In the genomic region with DNA sequence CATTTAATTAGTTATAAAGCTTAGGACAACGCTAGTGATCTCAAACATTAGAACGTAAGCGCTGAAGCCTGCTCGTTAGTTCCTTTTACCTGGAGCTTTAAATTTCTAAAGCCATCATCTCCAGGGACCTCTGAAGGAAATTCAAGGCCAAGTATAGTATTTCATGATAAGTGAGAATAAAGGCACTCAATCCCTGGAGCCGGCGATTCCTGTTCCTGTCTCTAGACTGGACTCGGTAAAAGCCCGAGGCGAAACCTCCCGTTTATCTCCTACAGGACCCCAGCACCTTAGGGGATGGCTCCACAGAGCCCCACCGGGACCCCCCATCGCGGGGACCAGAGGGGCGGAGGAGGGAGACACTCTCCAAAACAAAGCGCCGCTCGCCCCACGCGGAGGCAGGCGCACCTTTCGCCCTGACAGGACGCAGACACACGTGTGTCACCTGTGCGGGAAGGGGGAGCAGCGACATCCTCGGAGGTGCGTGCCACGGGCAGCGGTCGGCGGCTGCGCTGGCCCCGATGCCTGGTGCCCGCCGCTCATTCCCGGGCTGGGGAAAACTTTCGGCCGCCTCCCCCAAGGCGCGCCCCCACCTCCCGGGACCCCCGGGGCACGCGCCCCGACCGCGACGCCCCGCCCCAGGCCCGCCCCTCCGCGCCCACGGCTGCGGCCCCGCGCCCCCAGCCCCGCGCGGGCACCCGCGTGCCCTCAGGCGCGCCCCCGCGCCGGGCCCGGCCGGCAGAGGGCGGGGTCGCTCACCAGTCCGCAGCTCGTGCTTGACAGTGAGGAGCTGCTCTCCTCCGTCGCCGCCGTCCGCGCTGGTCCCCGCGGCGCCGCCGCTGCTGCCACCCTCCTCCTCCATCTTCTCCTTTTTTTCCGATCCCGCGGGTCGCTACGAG, we compare ENCODE assay signal across 8 cellular contexts. TPM values are rescaled to one million over a fixed set of nuclear protein-coding genes. Genes with fewer than 3 reads are reported as not detected.
DNase-seq lines count a peak whose midpoint lies in the region; ATAC-seq, FAIRE-seq and TF ChIP-seq lines count a peak whose summit lies in the region.

No MANE protein-coding gene starts in this region.

- peak overlapping the region; percentile 86 for H3K9ac ChIP-seq in HepG2 (ENCODE audit: insufficient read depth, low read depth, low read length)

- BruUV-seq in HepG2 (replicated peaks; lab: Mats Ljungman, UMichigan), result no TSS peak

- no peaks in the 10 kb centered on the region for H3K9me3 ChIP-seq in HepG2 (ENCODE audit: low read length)

- no peak for TF ChIP-seq POLR2A in HepG2 (IDR thresholded peaks at IDR 0.05; ENCODE audit: insufficient read depth in 1 of 2, low read depth in 2 of 2, low read length in 2 of 2)

- no peaks in the 10 kb centered on the region for H3K36me3 ChIP-seq in HepG2 (replicated peaks in 1 of 2; ENCODE audit: control insufficient read depth in 1 of 2, insufficient read depth in 2 of 2, low read length in 2 of 2)

- FAIRE-seq in HepG2 (lab: Jason Lieb, UNC), result no peak

- POLR2A ChIA-PET in HepG2 (lab: Yijun Ruan, JAX), result interaction anchor here (0.6 to 3.5 kb wide), 3 partner anchors 15 to 358 kb away, joined by 3 to 49 read pairs (median 3); partner anchors contain the start of genes CCDC88C and DGLUCY

- peaks cover 44% of the 10 kb centered on the region for H3K4me1 ChIP-seq in HepG2 (ENCODE audit: insufficient read depth, low read length)

- TF ChIP-seq RAD21 in HepG2 (CRISPR knock-in tag; IDR thresholded peaks at IDR 0.05), result no peak

- H3K4me2 ChIP-seq in HepG2 (ENCODE audit: low read depth, low read length), result peak overlapping the region; percentile 92

- no peaks in the 10 kb centered on the region for H3K79me2 ChIP-seq in HepG2 (ENCODE audit: insufficient read depth, low read length)

- DNase-seq in NCI-H1436 (lab: John Stamatoyannopoulos, UW) (peak; percentile 40), NCI-H1436 treated with DMSO at 0.1 percent for 48 hours (lab: John Stamatoyannopoulos, UW) (no peak), NCI-H2107 treated with DMSO at 0.1 percent for 48 hours (lab: John Stamatoyannopoulos, UW; ENCODE audit: unreplicated experiment) (peak; percentile 83), choroid plexus epithelial cell (ENCODE audit: low read depth) (peak; percentile 7), HepG2 (ENCODE audit: low spot score) (peak; percentile 14)
- DNase-seq in activated CD4-positive, alpha-beta T cell treated with anti-CD3 and anti-CD28 coated beads for 4 hours, result peak; percentile 57 to 63
- DNase-seq in stimulated activated CD4-positive, alpha-beta T cell treated with anti-CD3 and anti-CD28 coated beads, Interleukin-4, amount 100 ng/mL, for 24 hours, result peak; percentile 64

- WGBS in HepG2 (ENCODE audit: low lambda C conversion rate), result under 1% methylated on average over 14 of the region's 88 CpGs

- no peak overlapping the region for H2AFZ ChIP-seq in HepG2 (ENCODE audit: low read length)

- in situ Hi-C loops in HepG2 (cut with HindIII; ENCODE audit: extremely low pct_ligation_motif_present, low pct_unique_long_range_greater_than_20kb), result no loop called here

- intact Hi-C loops in HepG2 (cut with micrococcal nuclease; ENCODE audit: unreplicated experiment), result loop anchor here (5.0 to 10.0 kb wide), 3 partner anchors 115 to 1047 kb away; partner anchors contain the start of gene ATXN3

- H3K27ac ChIP-seq in HepG2 (ENCODE audit: extremely low read length, insufficient read depth, low read length), result peak overlapping the region; percentile 93

- peak overlapping the region; percentile 82 for H3K4me3 ChIP-seq in choroid plexus epithelial cell (ENCODE audit: low read depth, low read length)
- peak overlapping the region; percentile 65 to 81 (median 80) for H3K4me3 ChIP-seq in HepG2 (replicated peaks in 1 of 3; ENCODE audit: insufficient read depth in 1 of 3, low read depth in 2 of 3, low read length in 3 of 3)

- no peaks in the 10 kb centered on the region for H4K20me1 ChIP-seq in HepG2 (ENCODE audit: insufficient read depth, low read length)

- TF ChIP-seq EP300 in HepG2 (IDR thresholded peaks at IDR 0.05; ENCODE audit: low read depth in 2 of 2, low read length in 2 of 2) (no peak), HepG2 (CRISPR knock-in tag; IDR thresholded peaks at IDR 0.05; ENCODE audit: borderline replicate concordance) (no peak)

- H3K27me3 ChIP-seq in HepG2 (ENCODE audit: control insufficient read depth in 1 of 2, insufficient read depth in 2 of 2, low read length in 2 of 2), result no peaks in the 10 kb centered on the region

- ATAC-seq in HG02884 (IDR thresholded peaks at IDR 0.05; ENCODE audit: unreplicated experiment) (peak; percentile 7), HepG2 (peak; percentile 46)

- TF ChIP-seq CTCF in choroid plexus epithelial cell (conservative IDR thresholded peaks at IDR 0.05; ENCODE audit: low read depth, low read length) (no peak), HepG2 (CRISPR knock-in tag; IDR thresholded peaks at IDR 0.05) (no peak; the same call in 1 of the 2 replicates)

- CTCF ChIA-PET in HepG2 (lab: Yijun Ruan, JAX; ENCODE audit: low intra/inter-chr PET ratio, low total read pairs), result no interaction called here

TF ChIP-seq in HepG2, 621 proteins besides CTCF, POLR2A, EP300 and RAD21 (continues in another document):
- TF ChIP-seq ZNF777 (CRISPR knock-in tag; IDR thresholded peaks at IDR 0.05) (0 out of 2 replicates have a peak, but pooled peaks have one; percentile 29), PHF8 (CRISPR knock-in tag; IDR thresholded peaks at IDR 0.05) (peak; percentile 43; the same call in 1 of the 2 replicates), PATZ1 (CRISPR knock-in tag; IDR thresholded peaks at IDR 0.05) (peak; percentile 40; the same call in 1 of the 2 replicates)

RNA-seq across cellular contexts. Expression of gene RPS6KA5, which starts 0.6 kb away (rescaled TPM):
- total RNA-seq in HepG2 (2016; rRNA removed; fragmentation: Illumina TruSeq; extraction: Trizol), result 0.58 and 0.65 TPM in 2 replicates
- total RNA-seq in HepG2 (2016; cell fraction: cytosol; rRNA removed; fragmentation: Illumina TruSeq; extraction: Trizol; ENCODE audit: low read depth), result 0.10 and 0.44 TPM in 2 replicates
- total RNA-seq in HepG2 (2016; cell fraction: insoluble cytoplasmic fraction; rRNA removed; fragmentation: Illumina TruSeq; extraction: Trizol), result 0.59 and 0.67 TPM in 2 replicates
- 0.21 and 0.25 TPM in 2 replicates for total RNA-seq in HepG2 (2016; cell fraction: membrane; rRNA removed; fragmentation: Illumina TruSeq; extraction: Trizol)
- 0.81 and 0.84 TPM in 2 replicates for total RNA-seq in HepG2 (2016; cell fraction: nucleus; rRNA removed; fragmentation: Illumina TruSeq; extraction: Trizol)
- polyA plus RNA-seq in HepG2 (2011; rRNA removed), result 0.40 and 0.50 TPM in 2 replicates
- 0.27 and 0.42 TPM in 2 replicates for polyA plus RNA-seq in HepG2 (2011; cell fraction: cytosol; rRNA removed)
- 0.43 and 0.88 TPM in 2 replicates for polyA plus RNA-seq in HepG2 (2011; cell fraction: nucleus; rRNA removed)
- 1.2 and 1.7 TPM in 2 replicates for polyA plus RNA-seq in HepG2 (2012)
- polyA plus RNA-seq in HepG2 (2016; cell fraction: cytosol; fragmentation: Illumina TruSeq; extraction: Trizol; ENCODE audit: low read depth), result under 0.01 and 0.05 TPM in 2 replicates
- 0.30 and 0.43 TPM in 2 replicates for polyA plus RNA-seq in HepG2 (2016; cell fraction: insoluble cytoplasmic fraction; fragmentation: Illumina TruSeq; extraction: Trizol; ENCODE audit: low read depth)
- polyA plus RNA-seq in HepG2 (2016; cell fraction: membrane; fragmentation: Illumina TruSeq; extraction: Trizol; ENCODE audit: low read depth), result 0.03 and 0.06 TPM in 2 replicates
- 0.30 and 0.45 TPM in 2 replicates for polyA plus RNA-seq in HepG2 (2016; cell fraction: nucleus; fragmentation: Illumina TruSeq; extraction: Trizol; ENCODE audit: insufficient read depth, low read depth)
- polyA minus RNA-seq in HepG2 (2011; rRNA and poly(A)+ RNA removed; ENCODE audit: low replicate concordance), result 0.44 and 8.9 TPM in 2 replicates
- 0.44 and 1.2 TPM in 2 replicates for polyA minus RNA-seq in HepG2 (2011; cell fraction: cytosol; rRNA and poly(A)+ RNA removed)
- 3.4 and 3.7 TPM in 2 replicates for polyA minus RNA-seq in HepG2 (2011; cell fraction: nucleus; rRNA and poly(A)+ RNA removed)

RNA-seq across cellular contexts. Expression of gene DGLUCY, which starts 54.0 kb away (rescaled TPM):
- total RNA-seq in HepG2 (2016; rRNA removed; fragmentation: Illumina TruSeq; extraction: Trizol), result 16.6 and 36.3 TPM in 2 replicates
- 7.4 and 10.5 TPM in 2 replicates for total RNA-seq in HepG2 (2016; cell fraction: cytosol; rRNA removed; fragmentation: Illumina TruSeq; extraction: Trizol; ENCODE audit: low read depth)
- total RNA-seq in HepG2 (2016; cell fraction: insoluble cytoplasmic fraction; rRNA removed; fragmentation: Illumina TruSeq; extraction: Trizol), result 19.2 and 33.7 TPM in 2 replicates
- total RNA-seq in HepG2 (2016; cell fraction: membrane; rRNA removed; fragmentation: Illumina TruSeq; extraction: Trizol), result 13.9 and 17.2 TPM in 2 replicates
- total RNA-seq in HepG2 (2016; cell fraction: nucleus; rRNA removed; fragmentation: Illumina TruSeq; extraction: Trizol), result 41.0 and 53.4 TPM in 2 replicates
- polyA plus RNA-seq in HepG2 (2011; rRNA removed), result 14.8 and 18.8 TPM in 2 replicates
- polyA plus RNA-seq in HepG2 (2011; cell fraction: cytosol; rRNA removed), result 10.0 and 10.9 TPM in 2 replicates
- polyA plus RNA-seq in HepG2 (2011; cell fraction: nucleus; rRNA removed), result 69.0 and 79.9 TPM in 2 replicates
- polyA plus RNA-seq in HepG2 (2012), result 14.0 and 15.8 TPM in 2 replicates
- polyA plus RNA-seq in HepG2 (2016; cell fraction: cytosol; fragmentation: Illumina TruSeq; extraction: Trizol; ENCODE audit: low read depth), result 7.4 and 8.4 TPM in 2 replicates
- 12.6 and 15.7 TPM in 2 replicates for polyA plus RNA-seq in HepG2 (2016; cell fraction: insoluble cytoplasmic fraction; fragmentation: Illumina TruSeq; extraction: Trizol; ENCODE audit: low read depth)
- polyA plus RNA-seq in HepG2 (2016; cell fraction: membrane; fragmentation: Illumina TruSeq; extraction: Trizol; ENCODE audit: low read depth), result 11.4 and 11.6 TPM in 2 replicates
- 45.5 and 47.0 TPM in 2 replicates for polyA plus RNA-seq in HepG2 (2016; cell fraction: nucleus; fragmentation: Illumina TruSeq; extraction: Trizol; ENCODE audit: insufficient read depth, low read depth)
- polyA minus RNA-seq in HepG2 (2011; rRNA and poly(A)+ RNA removed; ENCODE audit: low replicate concordance), result 6.1 and 32.7 TPM in 2 replicates
- 9.4 and 9.6 TPM in 2 replicates for polyA minus RNA-seq in HepG2 (2011; cell fraction: cytosol; rRNA and poly(A)+ RNA removed)
- 44.3 and 59.9 TPM in 2 replicates for polyA minus RNA-seq in HepG2 (2011; cell fraction: nucleus; rRNA and poly(A)+ RNA removed)
